Comparison of ENCODE assay signal across 8 cellular contexts in genomic region chr5:179907570-179908324, GRCh38.
DNase-seq lines count a peak whose midpoint lies in the region; ATAC-seq lines count a peak whose summit lies in the region.

Gene TBC1D9B, minus strand, starts transcription at chr5:179907897. Its CDS starts 76 bp downstream, at chr5:179907821.

- H3K27ac ChIP-seq in caudate nucleus (ENCODE audit: low read depth, low read length): peak within 1 kb of the TSS; percentile 83

- peak; percentile 65 to 77 (median 69) for DNase-seq in NCI-H1417 (lab: John Stamatoyannopoulos, UW)
- no peak for DNase-seq in NCI-H1417 treated with DMSO at 0.1 percent for 48 hours (lab: John Stamatoyannopoulos, UW)
- DNase-seq in NCI-H1048 (lab: John Stamatoyannopoulos, UW): peak; percentile 20
- peak; percentile 47 for DNase-seq in activated CD4-positive, CD25-positive, alpha-beta regulatory T cell treated with anti-CD3 and anti-CD28 coated beads, Interleukin-2, amount 50 U/mL, for 16 hours (ENCODE audit: low read depth, low spot score)
- peak in 45 of 61 donors; percentile 22 to 82 (median 51) for DNase-seq in caudate nucleus (lab: John Stamatoyannopoulos, UW)
- DNase-seq in islet precursor cell: peak; percentile 76
- DNase-seq in stimulated activated CD4-positive, alpha-beta T cell treated with anti-CD3 and anti-CD28 coated beads, Interleukin-12 subunit alpha, Interleukin-12 subunit beta, amount 100 ng/mL, for 4 hours: peak; percentile 71

- peak; percentile 87 for ATAC-seq in HG02571 (IDR thresholded peaks at IDR 0.05; ENCODE audit: unreplicated experiment)
